In the genomic region with DNA sequence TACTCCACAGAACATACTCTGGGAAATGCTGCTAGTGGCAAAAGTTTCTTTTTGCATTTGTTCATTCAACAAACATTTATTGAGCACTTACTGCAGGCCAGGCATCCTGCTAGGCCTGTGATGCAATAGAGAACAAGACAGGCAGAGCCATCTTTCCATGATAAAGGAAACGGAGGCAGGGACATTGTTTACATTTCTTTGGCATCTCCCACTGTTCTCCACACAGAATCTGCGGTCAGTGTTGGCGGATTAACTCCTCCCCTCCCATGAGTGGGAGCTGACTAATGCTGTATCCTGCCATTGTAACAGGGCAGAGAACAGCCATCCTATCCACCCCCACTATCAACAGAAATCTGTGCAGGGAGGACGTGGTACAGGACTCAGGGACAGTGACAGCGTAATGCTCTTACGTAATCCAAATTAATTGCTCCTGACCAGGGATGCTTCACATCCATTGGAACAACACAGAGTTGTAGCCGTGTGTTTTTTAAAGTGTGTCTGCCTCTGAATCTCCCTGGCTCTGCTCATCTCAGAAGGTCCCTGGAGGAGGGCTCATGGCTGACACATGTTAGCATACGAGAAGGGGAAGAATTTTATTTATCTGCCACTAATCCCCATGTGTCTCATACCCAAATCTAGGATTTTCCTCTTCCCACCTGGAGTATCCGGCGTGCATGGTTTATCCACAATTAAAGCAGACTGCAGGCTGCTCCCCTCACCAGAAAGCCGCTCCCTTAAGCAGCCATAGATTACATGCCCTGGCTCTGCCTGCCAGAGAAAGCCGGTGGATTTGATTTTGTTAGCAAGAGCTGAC, we compare ENCODE assay signal across 10 cellular contexts. TPM values are rescaled to one million over a fixed set of nuclear protein-coding genes. Genes with fewer than 3 reads are reported as not detected.
DNase-seq lines count a peak whose midpoint lies in the region; FAIRE-seq and TF ChIP-seq lines count a peak whose summit lies in the region.
"Had no signal": no experiment of that assay in that cellular context is flagged by ENCODE, and none has a peak within 500 bp of the region (broad histone marks: within the 10 kb centered on the region; RNA-seq: fewer than 3 reads in every experiment).

No MANE protein-coding gene starts in this region.

- H3K9ac ChIP-seq in endothelial cell of umbilical vein (replicated peaks; ENCODE audit: extremely low read depth, insufficient read depth, low read length) (peak overlapping the region; percentile 30), neuronal stem cell (ENCODE audit: low read depth, low read length, poor library complexity) (no peak overlapping the region)

- intact Hi-C loops in endothelial cell of umbilical vein (cut with micrococcal nuclease) = loop anchor here (10.0 kb wide), 1 partner anchor 109 kb away; the partner anchor contains the start of genes C2orf76 and DBI

- POLR2A ChIA-PET in endothelial cell of umbilical vein (lab: Charles Lee) = no interaction called here

- no peak overlapping the region for H4K91ac ChIP-seq in neuronal stem cell (ENCODE audit: low read depth, low read length, poor library complexity)

- FAIRE-seq in endothelial cell of umbilical vein (lab: Jason Lieb, UNC) = peak; percentile 100
- FAIRE-seq: GM18507 had no signal

- H3K79me1 ChIP-seq in neuronal stem cell (ENCODE audit: low read depth, low read length) = no peaks in the 10 kb centered on the region

- no peak for TF ChIP-seq CTCF in endothelial cell of umbilical vein (IDR thresholded peaks at IDR 0.05; ENCODE audit: extremely low read depth in 1 of 2, insufficient read depth in 1 of 2, low read depth in 1 of 2, low read length in 2 of 2)

- H3K27me3 ChIP-seq in endothelial cell of umbilical vein (ENCODE audit: control insufficient read depth in 2 of 2, insufficient read depth in 2 of 2, low read length in 2 of 2) (no peaks in the 10 kb centered on the region), neuronal stem cell (ENCODE audit: control insufficient read depth in 3 of 3, insufficient read depth in 3 of 3, low read depth in 1 of 3, low read length in 3 of 3) (peaks cover 0 to 20% (median 0%) of the 10 kb centered on the region in 3 experiments)

- H3K4me2 ChIP-seq in endothelial cell of umbilical vein (ENCODE audit: insufficient read depth, low read length) (peak overlapping the region; percentile 23), neuronal stem cell (ENCODE audit: insufficient read depth, low read length, poor library complexity, severe bottlenecking) (no peak overlapping the region)

- CTCF ChIA-PET in endothelial cell of umbilical vein (lab: Charles Lee) = interaction anchor here (0.6 to 5.9 kb wide), 8 partner anchors 9 to 1209 kb away, joined by 3 to 32 read pairs (median 4); partner anchors contain the start of gene STEAP3

- no peak overlapping the region for H4K8ac ChIP-seq in neuronal stem cell (ENCODE audit: low read depth, low read length)

- H3K79me2 ChIP-seq in endothelial cell of umbilical vein (ENCODE audit: control insufficient read depth, insufficient read depth, low read length) = peaks cover 2% of the 10 kb centered on the region

- H2BK15ac ChIP-seq in neuronal stem cell (ENCODE audit: low read length) = no peak overlapping the region

- H3K4me3 ChIP-seq in endothelial cell of umbilical vein (replicated peaks in 1 of 3; ENCODE audit: insufficient read depth in 1 of 3, low read depth in 1 of 3, low read length in 3 of 3) (no peak overlapping the region), neuronal stem cell (ENCODE audit: low read length in 2 of 2) (peak overlapping the region in 1 of 2 donors; percentile 6)

- H3K9me3 ChIP-seq in endothelial cell of umbilical vein (replicated peaks; ENCODE audit: control insufficient read depth, insufficient read depth, low read length) = no peaks in the 10 kb centered on the region
- H3K9me3 ChIP-seq in neuronal stem cell (replicated peaks in 1 of 2; ENCODE audit: control insufficient read depth in 2 of 2, insufficient read depth in 1 of 2, low read depth in 1 of 2, low read length in 2 of 2) = no peaks in the 10 kb centered on the region

- DNase-seq in ELR (ENCODE audit: low read depth) (peak; percentile 97), NCI-H82 treated with DMSO at 0.1 percent for 48 hours (lab: John Stamatoyannopoulos, UW; ENCODE audit: unreplicated experiment) (peak; percentile 94), endothelial cell of umbilical vein (ENCODE audit: low read depth, low spot score) (peak; percentile 92), neuronal stem cell (ENCODE audit: low spot score) (no peak), NCI-H1436 treated with DMSO at 0.1 percent for 48 hours (lab: John Stamatoyannopoulos, UW) (no peak), GM19240 (ENCODE audit: insufficient read length, low spot score) (no peak), substantia nigra (lab: John Stamatoyannopoulos, UW) (no peak)
- no peak for DNase-seq in stimulated activated CD4-positive, alpha-beta T cell treated with anti-CD3 and anti-CD28 coated beads, Interleukin-15, amount 100 ng/mL, for 24 hours
- DNase-seq: activated CD4-positive, alpha-beta T cell treated with anti-CD3 and anti-CD28 coated beads, Interleukin-2, amount 10 ng/mL, durations not matched to agents 7 days and 5 days had no signal

- dilution Hi-C loops in endothelial cell of umbilical vein (cut with MboI; ENCODE audit: extremely low pct_ligation_motif_present, low sequenced_read_pairs) = no loop called here

- H2AK5ac ChIP-seq in neuronal stem cell (ENCODE audit: low read depth, low read length) = no peak overlapping the region

- H2AFZ ChIP-seq in endothelial cell of umbilical vein (ENCODE audit: low read depth, low read length) (peak overlapping the region; percentile 24), neuronal stem cell (ENCODE audit: low read length) (peak overlapping the region; percentile 40)

- no peaks in the 10 kb centered on the region for H3K9me1 ChIP-seq in endothelial cell of umbilical vein (replicated peaks; ENCODE audit: control insufficient read depth, extremely low read depth, insufficient read depth, low read length)

- H2BK5ac ChIP-seq in neuronal stem cell (ENCODE audit: low read length) = no peak overlapping the region

- no peak overlapping the region for H2BK120ac ChIP-seq in neuronal stem cell (ENCODE audit: low read depth, low read length)

- H3K4me1 ChIP-seq in endothelial cell of umbilical vein (ENCODE audit: control insufficient read depth, extremely low read depth, insufficient read depth, low read length) (peaks cover 36% of the 10 kb centered on the region), neuronal stem cell (ENCODE audit: control insufficient read depth in 2 of 2, insufficient read depth in 1 of 2, low read depth in 1 of 2, low read length in 2 of 2) (peaks cover 7 to 15% of the 10 kb centered on the region in 2 donors)

- no peak for TF ChIP-seq POLR2A in endothelial cell of umbilical vein (IDR thresholded peaks at IDR 0.05; ENCODE audit: low read depth, low read length)

- H4K20me1 ChIP-seq in endothelial cell of umbilical vein (replicated peaks; ENCODE audit: control insufficient read depth, extremely low read depth, insufficient read depth, low read length) = no peaks in the 10 kb centered on the region

- H3K27ac ChIP-seq in endothelial cell of umbilical vein (ENCODE audit: insufficient read depth, low read depth, low read length) = peak overlapping the region; percentile 68
- H3K27ac ChIP-seq in neuronal stem cell (replicated peaks; ENCODE audit: low read length) = no peak overlapping the region
- H3K27ac ChIP-seq in substantia nigra (ENCODE audit: low read depth, low read length, poor library complexity, severe bottlenecking) = no peak overlapping the region

- no peak overlapping the region for H3K14ac ChIP-seq in neuronal stem cell (ENCODE audit: low read length)

- H3K18ac ChIP-seq in neuronal stem cell (ENCODE audit: low read length) = no peak overlapping the region

- no CpG with 5 or more reads among the region's 12 CpGs for WGBS in neuronal stem cell (ENCODE audit: extremely low coverage in 2 of 2, insufficient read length in 2 of 2, insufficient replicate concordance in 1 of 2), 2 donors

- no peak overlapping the region for H3K23ac ChIP-seq in neuronal stem cell (ENCODE audit: low read depth, low read length, poor library complexity)

- no TSS peak for BruUV-seq in endothelial cell of umbilical vein (replicated peaks; lab: Mats Ljungman, UMichigan)

- H3K4ac ChIP-seq in neuronal stem cell (ENCODE audit: low read length) = no peak overlapping the region

- no peaks in the 10 kb centered on the region for H3K36me3 ChIP-seq in endothelial cell of umbilical vein (ENCODE audit: control insufficient read depth in 2 of 2, extremely low read depth in 1 of 2, insufficient read depth in 2 of 2, low read length in 2 of 2)
- H3K36me3 ChIP-seq in neuronal stem cell (replicated peaks in 1 of 2; ENCODE audit: control insufficient read depth in 2 of 2, insufficient read depth in 2 of 2, low read length in 2 of 2) = no peaks in the 10 kb centered on the region

- H2BK12ac ChIP-seq in neuronal stem cell (ENCODE audit: low read length) = no peak overlapping the region

TF ChIP-seq in endothelial cell of umbilical vein, 7 proteins besides CTCF, POLR2A, EP300 and RAD21:
- TF ChIP-seq MAX (IDR thresholded peaks at IDR 0.05; ENCODE audit: insufficient read depth, insufficient read length) = no peak
- TF ChIP-seq EZH2 (IDR thresholded peaks at IDR 0.05; ENCODE audit: borderline replicate concordance, low read depth, low read length, severe bottlenecking) = no peak
- TF ChIP-seq POLR2AphosphoS5 (IDR thresholded peaks at IDR 0.05; ENCODE audit: insufficient read depth, low read depth, low read length) = peak; percentile 50
- TF ChIP-seq MYC (IDR thresholded peaks at IDR 0.05; ENCODE audit: low read depth, low read length) = no peak
- peak; percentile 79 for TF ChIP-seq JUN (IDR thresholded peaks at IDR 0.05; ENCODE audit: borderline replicate concordance, insufficient read depth, insufficient read length, low read depth)
- peak; percentile 84 for TF ChIP-seq GATA2 (IDR thresholded peaks at IDR 0.05; ENCODE audit: insufficient read depth, insufficient read length, low read depth, low read length)
- peak; percentile 91 for TF ChIP-seq FOS (IDR thresholded peaks at IDR 0.05; ENCODE audit: borderline replicate concordance, insufficient read depth, low read length)

RNA-seq across cellular contexts. Expression of gene STEAP3, which starts 32.3 kb away (rescaled TPM):
- total RNA-seq in endothelial cell of umbilical vein = 12.7 and 17.4 TPM in 2 replicates
- polyA plus RNA-seq in endothelial cell of umbilical vein = 8.6 and 10.6 TPM in 2 replicates
- 6.8 and 7.0 TPM in 2 replicates for polyA plus RNA-seq in endothelial cell of umbilical vein (2011; cell fraction: cytosol; rRNA removed)
- polyA plus RNA-seq in endothelial cell of umbilical vein (2011; cell fraction: nucleus; rRNA removed) = 7.4 and 7.9 TPM in 2 replicates
- 21.2 and 25.6 TPM in 2 replicates for polyA plus RNA-seq in endothelial cell of umbilical vein (2012)
- 7.0 and 8.4 TPM in 2 replicates for polyA minus RNA-seq in endothelial cell of umbilical vein
- polyA minus RNA-seq in endothelial cell of umbilical vein (2011; cell fraction: cytosol; rRNA and poly(A)+ RNA removed) = 9.5 TPM
- polyA minus RNA-seq in endothelial cell of umbilical vein (2011; cell fraction: nucleus; rRNA and poly(A)+ RNA removed) = 4.7 and 5.1 TPM in 2 replicates
- 0.47 TPM for polyA plus RNA-seq in neuronal stem cell (2013, experiment 1 of 2)
- polyA plus RNA-seq in neuronal stem cell (2013, experiment 2 of 2) = 0.54 TPM

Comparison
In these comparisons a context has a peak if more than half of its experiments do, and no peak if none do; other contexts are left out.
1. DNase-seq: peak in ELR (single experiment), NCI-H82 treated with DMSO at 0.1 percent for 48 hours (single experiment) and endothelial cell of umbilical vein (single experiment); none in neuronal stem cell (single experiment), NCI-H1436 treated with DMSO at 0.1 percent for 48 hours (single experiment), stimulated activated CD4-positive, alpha-beta T cell treated with anti-CD3 and anti-CD28 coated beads, Interleukin-15, amount 100 ng/mL, for 24 hours (single experiment), GM19240 (single experiment) and substantia nigra (0 of 49).